In the genomic region with DNA sequence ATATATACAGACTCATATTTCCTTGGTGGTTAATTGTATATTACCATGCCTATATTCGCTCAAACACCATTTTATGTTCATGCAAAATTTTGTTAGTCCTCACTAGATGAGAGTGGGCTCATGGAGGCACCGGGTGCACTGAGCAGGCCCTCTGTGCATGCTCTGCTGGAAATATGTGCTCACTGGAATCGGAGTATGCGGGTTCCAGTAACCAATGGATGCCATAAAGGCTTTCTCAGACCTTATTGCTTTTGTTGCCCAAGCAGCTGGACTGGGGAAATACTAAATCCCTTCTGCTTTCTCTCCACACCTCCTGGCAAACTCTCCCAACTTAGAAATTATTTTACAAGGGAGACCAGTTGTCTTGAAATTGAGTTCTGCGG, we compare ENCODE assay signal across 28 cellular contexts. TPM values are rescaled to one million over a fixed set of nuclear protein-coding genes. Genes with fewer than 3 reads are reported as not detected.
DNase-seq lines count a peak whose midpoint lies in the region; ATAC-seq and TF ChIP-seq lines count a peak whose summit lies in the region.
"Had no signal": no experiment of that assay in that cellular context is flagged by ENCODE, and none has a peak within 500 bp of the region (broad histone marks: within the 10 kb centered on the region; RNA-seq: fewer than 3 reads in every experiment).

No MANE protein-coding gene starts in this region.

- 14 to 21% (median 16%) methylated on average over 5 of the region's 5 CpGs for WGBS in psoas muscle, 3 donors

- H3K27me3 ChIP-seq in SJSA1 (replicated peaks) (no peaks in the 10 kb centered on the region), psoas muscle (ENCODE audit: insufficient read depth in 3 of 3, low read length in 2 of 3) (peaks cover 0 to 3% (median 1%) of the 10 kb centered on the region in 3 donors)

- TF ChIP-seq CTCF in AG04449 (IDR thresholded peaks at IDR 0.05; ENCODE audit: insufficient read depth, low read length, missing control alignments), result no peak
- TF ChIP-seq CTCF in fibroblast of villous mesenchyme (IDR thresholded peaks at IDR 0.05; ENCODE audit: insufficient read depth, low read depth, low read length), result no peak
- no peak for TF ChIP-seq CTCF in psoas muscle (IDR thresholded peaks at IDR 0.05)

- DNase-seq in AG04449 (ENCODE audit: low read depth, low spot score) (no peak), SJSA1 (ENCODE audit: low read depth in 1 of 2, low spot score in 2 of 2) (peak in 1 of 2 experiments; percentile 34), fibroblast of villous mesenchyme (ENCODE audit: low read depth) (no peak), psoas muscle (peak in 1 of 2 donors; percentile 4), foreskin melanocyte (no peak)
- no peak for DNase-seq in stimulated activated naive CD4-positive, alpha-beta T cell treated with Interleukin-2 at 50 U/mL for 16 hours (lab: John Stamatoyannopoulos, UW)
- no peak for DNase-seq in activated CD4-positive, alpha-beta T cell treated with anti-CD3 and anti-CD28 coated beads for 48 hours
- DNase-seq: activated CD8-positive, alpha-beta T cell treated with anti-CD3 and anti-CD28 coated beads for 36 hours; activated naive CD4-positive, alpha-beta T cell treated with anti-CD3 and anti-CD28 coated beads, Interleukin-2, amount 50 U/mL, for 16 hours; activated T-cell treated with anti-CD3 and anti-CD28 coated beads, Interleukin-2, amount 50 U/mL, for 4 hours; body of pancreas; CD8-positive, alpha-beta T cell; DND-41; H7; IMR-90; MV-4-11; naive B cell; NCI-H2029; NCI-H446 treated with DMSO at 0.1 percent for 48 hours; T-helper 17 cell; transverse colon had no signal

- POLR2A ChIA-PET in AG04449 (lab: Yijun Ruan, JAX), result interaction anchor here (1.8 kb wide), 1 partner anchor 12 kb away, joined by 7 read pairs; a partner anchor contains a TSS

- peaks cover 6% of the 10 kb centered on the region for H3K36me3 ChIP-seq in SJSA1
- H3K36me3 ChIP-seq in psoas muscle (ENCODE audit: insufficient read depth in 1 of 2, low read depth in 1 of 2), result no peaks in the 10 kb centered on the region
- H3K36me3 ChIP-seq: gastroesophageal sphincter, prostate gland, transverse colon had no signal

- H3K27ac ChIP-seq in SJSA1, result no peak overlapping the region; the same call in 1 of the 2 replicates
- H3K27ac ChIP-seq in psoas muscle, result peak overlapping the region; percentile 99
- H3K27ac ChIP-seq: body of pancreas, coronary artery, prostate gland had no signal

- H3K4me1 ChIP-seq in SJSA1 (replicated peaks) (peaks cover 58% of the 10 kb centered on the region), psoas muscle (peaks cover 57% of the 10 kb centered on the region)
- H3K4me1 ChIP-seq: prostate gland had no signal

- CTCF ChIA-PET in AG04449 (lab: Yijun Ruan, JAX), result interaction anchor here (5.3 to 23.4 kb wide), 4 partner anchors 12 to 194 kb away, joined by 44 to 908 read pairs (median 220); a partner anchor contains a TSS

- no peak for ATAC-seq in psoas muscle
- ATAC-seq in HG02610 (IDR thresholded peaks at IDR 0.05; ENCODE audit: unreplicated experiment), result no peak
- ATAC-seq: activated CD8-positive, alpha-beta T cell treated with anti-CD3 and anti-CD28 coated beads for 36 hours; activated T-cell treated with anti-CD3 and anti-CD28 coated beads, Interleukin-2, amount 50 U/mL, for 4 hours; body of pancreas; CD8-positive, alpha-beta T cell; gastroesophageal sphincter; T-helper 17 cell; WTC11 had no signal

- H3K4me3 ChIP-seq in AG04449 (ENCODE audit: low read depth, low read length) (peak overlapping the region; percentile 88), SJSA1 (peak overlapping the region; percentile 56), fibroblast of villous mesenchyme (ENCODE audit: low read depth, low read length) (peak overlapping the region; percentile 95), psoas muscle (peak overlapping the region; percentile 77)
- H3K4me3 ChIP-seq: body of pancreas, gastroesophageal sphincter, prostate gland, transverse colon had no signal

- H3K9me3 ChIP-seq in SJSA1 (replicated peaks) (no peaks in the 10 kb centered on the region), psoas muscle (no peaks in the 10 kb centered on the region)
- H3K9me3 ChIP-seq: body of pancreas, gastroesophageal sphincter, prostate gland, transverse colon had no signal

- intact Hi-C loops in psoas muscle (cut with DNase I), result loop anchor here (1.0 to 2.0 kb wide), 3 partner anchors 14 to 44 kb away; no protein-coding TSS in a partner anchor

RNA-seq across cellular contexts. Expression of a gene that starts 7.7 kb away (rescaled TPM):
- total RNA-seq in SJSA1 (2014; rRNA removed; shearing (Covaris generic)), result 2.9 and 6.2 TPM in 2 replicates
- total RNA-seq in fibroblast of villous mesenchyme (1.6 and 1.7 TPM in 2 replicates), psoas muscle (10 to 100 TPM in 2 of 4 donors, 1 to 10 TPM in 2; 5.2 to 23.6 (median 12.5) TPM)
- polyA plus RNA-seq in psoas muscle, result 1 to 10 TPM; 2.2 to 9.5 (median 4.7) TPM
- total RNA-seq: activated CD8-positive, alpha-beta T cell treated with anti-CD3 and anti-CD28 coated beads for 36 hours; activated T-cell treated with anti-CD3 and anti-CD28 coated beads, Interleukin-2, amount 50 U/mL, for 4 hours; body of pancreas; CD8-positive, alpha-beta T cell; H7; IMR-90; T-helper 17 cell; WTC11 had no signal
- polyA plus RNA-seq: liver had no signal

RNA-seq across cellular contexts. Expression of a gene that starts 11.8 kb away (rescaled TPM):
- 0.19 and 1.3 TPM in 2 replicates for total RNA-seq in SJSA1 (2014; rRNA removed; shearing (Covaris generic))
- total RNA-seq in fibroblast of villous mesenchyme (0.86 and 2.6 TPM in 2 replicates), psoas muscle (10 to 100 TPM in 1 of 4 donors, 1 to 10 TPM in 3; 6.7 to 10.2 (median 9.0) TPM)
- 1 to 10 TPM; 1.6 to 8.8 (median 3.3) TPM for polyA plus RNA-seq in psoas muscle
- total RNA-seq: activated CD8-positive, alpha-beta T cell treated with anti-CD3 and anti-CD28 coated beads for 36 hours; activated T-cell treated with anti-CD3 and anti-CD28 coated beads, Interleukin-2, amount 50 U/mL, for 4 hours; body of pancreas; CD8-positive, alpha-beta T cell; H7; liver; T-helper 17 cell; transverse colon; WTC11 had no signal
- polyA plus RNA-seq: liver had no signal

RNA-seq across cellular contexts. Expression of a gene that starts 12.3 kb away (rescaled TPM):
- not detected in 2 replicates for total RNA-seq in SJSA1 (2014; rRNA removed; shearing (Covaris generic))
- total RNA-seq in fibroblast of villous mesenchyme (0.43 and 1.3 TPM in 2 replicates), psoas muscle (1 to 10 TPM in 2 of 4 donors, under 1 TPM in 2; 0.25 to 3.3 (median 1.1) TPM)
- polyA plus RNA-seq in psoas muscle, result under 1 TPM; 0.03 to 0.58 (median 0.04) TPM
- total RNA-seq: activated CD8-positive, alpha-beta T cell treated with anti-CD3 and anti-CD28 coated beads for 36 hours; activated T-cell treated with anti-CD3 and anti-CD28 coated beads, Interleukin-2, amount 50 U/mL, for 4 hours; body of pancreas; CD8-positive, alpha-beta T cell; H7; IMR-90; liver; T-helper 17 cell; WTC11 had no signal
- polyA plus RNA-seq: AG04450, IMR-90, liver had no signal

RNA-seq across cellular contexts. Expression of a gene that starts 20.6 kb away (rescaled TPM):
- 9.6 and 14.2 TPM in 2 replicates for total RNA-seq in SJSA1 (2014; rRNA removed; shearing (Covaris generic))
- 0.86 and 7.4 TPM in 2 replicates for total RNA-seq in fibroblast of villous mesenchyme
- 10 to 100 TPM in 2 of 4 donors, 1 to 10 TPM in 2; 6.4 to 14.6 (median 9.2) TPM for total RNA-seq in psoas muscle
- polyA plus RNA-seq in psoas muscle, result 10 to 100 TPM in 2 of 3 donors, 1 to 10 TPM in 1; 8.8 to 31.1 (median 16.4) TPM
- total RNA-seq: activated CD8-positive, alpha-beta T cell treated with anti-CD3 and anti-CD28 coated beads for 36 hours; activated T-cell treated with anti-CD3 and anti-CD28 coated beads, Interleukin-2, amount 50 U/mL, for 4 hours; body of pancreas; CD8-positive, alpha-beta T cell; gastroesophageal sphincter; H7; IMR-90; liver; T-helper 17 cell; transverse colon; WTC11 had no signal
- polyA plus RNA-seq: AG04450, liver had no signal

RNA-seq across cellular contexts. Expression of a gene that starts 33.1 kb away (rescaled TPM):
- 1.4 and 2.2 TPM in 2 replicates for total RNA-seq in SJSA1 (2014; rRNA removed; shearing (Covaris generic))
- total RNA-seq in fibroblast of villous mesenchyme (under 0.01 and 1.6 TPM in 2 replicates), psoas muscle (1 to 10 TPM; 1.6 to 4.7 (median 2.6) TPM)
- 1 to 10 TPM in 2 of 3 donors, under 1 TPM in 1; 0.72 to 1.4 (median 1.1) TPM for polyA plus RNA-seq in psoas muscle
- total RNA-seq: body of pancreas, H7, liver, T-helper 17 cell had no signal
- polyA plus RNA-seq: AG04450 had no signal
